Comparison of ENCODE assay signal across 1 cellular context in genomic region chr14:74973003-74973614, GRCh38.
TF ChIP-seq lines count a peak whose summit lies in the region.

No MANE protein-coding gene starts in this region.

TF ChIP-seq in K562, 482 proteins besides CTCF, POLR2A, EP300 and RAD21 (continued from another document):
- TF ChIP-seq, protein P1, sequence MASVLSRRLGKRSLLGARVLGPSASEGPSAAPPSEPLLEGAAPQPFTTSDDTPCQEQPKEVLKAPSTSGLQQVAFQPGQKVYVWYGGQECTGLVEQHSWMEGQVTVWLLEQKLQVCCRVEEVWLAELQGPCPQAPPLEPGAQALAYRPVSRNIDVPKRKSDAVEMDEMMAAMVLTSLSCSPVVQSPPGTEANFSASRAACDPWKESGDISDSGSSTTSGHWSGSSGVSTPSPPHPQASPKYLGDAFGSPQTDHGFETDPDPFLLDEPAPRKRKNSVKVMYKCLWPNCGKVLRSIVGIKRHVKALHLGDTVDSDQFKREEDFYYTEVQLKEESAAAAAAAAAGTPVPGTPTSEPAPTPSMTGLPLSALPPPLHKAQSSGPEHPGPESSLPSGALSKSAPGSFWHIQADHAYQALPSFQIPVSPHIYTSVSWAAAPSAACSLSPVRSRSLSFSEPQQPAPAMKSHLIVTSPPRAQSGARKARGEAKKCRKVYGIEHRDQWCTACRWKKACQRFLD (CRISPR knock-in tag; IDR thresholded peaks at IDR 0.05) = peak; percentile 29; the same call in 1 of the 2 replicates
- TF ChIP-seq HMG20A (CRISPR knock-in tag; conservative IDR thresholded peaks at IDR 0.05) = no peak
- no peak for TF ChIP-seq MAFF (IDR thresholded peaks at IDR 0.05; ENCODE audit: low read length)
- TF ChIP-seq, protein P2, sequence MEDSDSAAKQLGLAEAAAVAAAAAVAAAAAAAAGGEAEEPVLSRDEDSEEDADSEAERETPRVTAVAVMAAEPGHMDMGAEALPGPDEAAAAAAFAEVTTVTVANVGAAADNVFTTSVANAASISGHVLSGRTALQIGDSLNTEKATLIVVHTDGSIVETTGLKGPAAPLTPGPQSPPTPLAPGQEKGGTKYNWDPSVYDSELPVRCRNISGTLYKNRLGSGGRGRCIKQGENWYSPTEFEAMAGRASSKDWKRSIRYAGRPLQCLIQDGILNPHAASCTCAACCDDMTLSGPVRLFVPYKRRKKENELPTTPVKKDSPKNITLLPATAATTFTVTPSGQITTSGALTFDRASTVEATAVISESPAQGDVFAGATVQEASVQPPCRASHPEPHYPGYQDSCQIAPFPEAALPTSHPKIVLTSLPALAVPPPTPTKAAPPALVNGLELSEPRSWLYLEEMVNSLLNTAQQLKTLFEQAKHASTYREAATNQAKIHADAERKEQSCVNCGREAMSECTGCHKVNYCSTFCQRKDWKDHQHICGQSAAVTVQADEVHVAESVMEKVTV (CRISPR knock-in tag; IDR thresholded peaks at IDR 0.05) = no peak
- no peak for TF ChIP-seq GABPA (tag; conservative IDR thresholded peaks at IDR 0.05; ENCODE audit: low read depth)
- no peak for TF ChIP-seq GABPB1 (CRISPR knock-in tag; IDR thresholded peaks at IDR 0.05)
- no peak for TF ChIP-seq ZNF830 (CRISPR knock-in tag; IDR thresholded peaks at IDR 0.05)
- TF ChIP-seq ESRRB (CRISPR knock-in tag; IDR thresholded peaks at IDR 0.05; ENCODE audit: borderline replicate concordance) = no peak
- no peak for TF ChIP-seq SMAD4 (CRISPR knock-in tag; conservative IDR thresholded peaks at IDR 0.05)
- no peak for TF ChIP-seq KHSRP (IDR thresholded peaks at IDR 0.05)
- TF ChIP-seq ZNF311 (CRISPR knock-in tag; IDR thresholded peaks at IDR 0.05) = 0 out of 2 replicates have a peak, but pooled peaks have one; percentile 58
- TF ChIP-seq, protein P3, sequence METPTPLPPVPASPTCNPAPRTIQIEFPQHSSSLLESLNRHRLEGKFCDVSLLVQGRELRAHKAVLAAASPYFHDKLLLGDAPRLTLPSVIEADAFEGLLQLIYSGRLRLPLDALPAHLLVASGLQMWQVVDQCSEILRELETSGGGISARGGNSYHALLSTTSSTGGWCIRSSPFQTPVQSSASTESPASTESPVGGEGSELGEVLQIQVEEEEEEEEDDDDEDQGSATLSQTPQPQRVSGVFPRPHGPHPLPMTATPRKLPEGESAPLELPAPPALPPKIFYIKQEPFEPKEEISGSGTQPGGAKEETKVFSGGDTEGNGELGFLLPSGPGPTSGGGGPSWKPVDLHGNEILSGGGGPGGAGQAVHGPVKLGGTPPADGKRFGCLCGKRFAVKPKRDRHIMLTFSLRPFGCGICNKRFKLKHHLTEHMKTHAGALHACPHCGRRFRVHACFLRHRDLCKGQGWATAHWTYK (CRISPR knock-in tag; IDR thresholded peaks at IDR 0.05) = no peak
- TF ChIP-seq NFXL1 (CRISPR knock-in tag; IDR thresholded peaks at IDR 0.05) = no peak
- no peak for TF ChIP-seq CCAR2 (IDR thresholded peaks at IDR 0.05; ENCODE audit: low read depth, low read length)
- TF ChIP-seq POLR3A (IDR thresholded peaks at IDR 0.05; ENCODE audit: borderline replicate concordance, extremely low read depth, insufficient read depth, insufficient read length) = no peak
- TF ChIP-seq ZNF584 (CRISPR knock-in tag; IDR thresholded peaks at IDR 0.05; ENCODE audit: low read depth) = no peak
- TF ChIP-seq PHF20 (IDR thresholded peaks at IDR 0.05; ENCODE audit: partially characterized antibody) = no peak
- TF ChIP-seq BRD4 (IDR thresholded peaks at IDR 0.05) = no peak
- TF ChIP-seq ZNF175 (CRISPR knock-in tag; IDR thresholded peaks at IDR 0.05; ENCODE audit: low read depth) = 0 out of 2 replicates have a peak, but pooled peaks have one; percentile 41
- TF ChIP-seq E2F6 (IDR thresholded peaks at IDR 0.05; ENCODE audit: borderline replicate concordance in 1 of 2, extremely low read depth in 1 of 2, insufficient read depth in 1 of 2, insufficient read length in 1 of 2, low read depth in 1 of 2, low read length in 1 of 2, poor library complexity in 1 of 2, severe bottlenecking in 1 of 2) = peak; percentile 25 to 57
- no peak for TF ChIP-seq HNRNPK (IDR thresholded peaks at IDR 0.05; ENCODE audit: low read depth, low read length, poor library complexity, severe bottlenecking)
- TF ChIP-seq, protein P4, sequence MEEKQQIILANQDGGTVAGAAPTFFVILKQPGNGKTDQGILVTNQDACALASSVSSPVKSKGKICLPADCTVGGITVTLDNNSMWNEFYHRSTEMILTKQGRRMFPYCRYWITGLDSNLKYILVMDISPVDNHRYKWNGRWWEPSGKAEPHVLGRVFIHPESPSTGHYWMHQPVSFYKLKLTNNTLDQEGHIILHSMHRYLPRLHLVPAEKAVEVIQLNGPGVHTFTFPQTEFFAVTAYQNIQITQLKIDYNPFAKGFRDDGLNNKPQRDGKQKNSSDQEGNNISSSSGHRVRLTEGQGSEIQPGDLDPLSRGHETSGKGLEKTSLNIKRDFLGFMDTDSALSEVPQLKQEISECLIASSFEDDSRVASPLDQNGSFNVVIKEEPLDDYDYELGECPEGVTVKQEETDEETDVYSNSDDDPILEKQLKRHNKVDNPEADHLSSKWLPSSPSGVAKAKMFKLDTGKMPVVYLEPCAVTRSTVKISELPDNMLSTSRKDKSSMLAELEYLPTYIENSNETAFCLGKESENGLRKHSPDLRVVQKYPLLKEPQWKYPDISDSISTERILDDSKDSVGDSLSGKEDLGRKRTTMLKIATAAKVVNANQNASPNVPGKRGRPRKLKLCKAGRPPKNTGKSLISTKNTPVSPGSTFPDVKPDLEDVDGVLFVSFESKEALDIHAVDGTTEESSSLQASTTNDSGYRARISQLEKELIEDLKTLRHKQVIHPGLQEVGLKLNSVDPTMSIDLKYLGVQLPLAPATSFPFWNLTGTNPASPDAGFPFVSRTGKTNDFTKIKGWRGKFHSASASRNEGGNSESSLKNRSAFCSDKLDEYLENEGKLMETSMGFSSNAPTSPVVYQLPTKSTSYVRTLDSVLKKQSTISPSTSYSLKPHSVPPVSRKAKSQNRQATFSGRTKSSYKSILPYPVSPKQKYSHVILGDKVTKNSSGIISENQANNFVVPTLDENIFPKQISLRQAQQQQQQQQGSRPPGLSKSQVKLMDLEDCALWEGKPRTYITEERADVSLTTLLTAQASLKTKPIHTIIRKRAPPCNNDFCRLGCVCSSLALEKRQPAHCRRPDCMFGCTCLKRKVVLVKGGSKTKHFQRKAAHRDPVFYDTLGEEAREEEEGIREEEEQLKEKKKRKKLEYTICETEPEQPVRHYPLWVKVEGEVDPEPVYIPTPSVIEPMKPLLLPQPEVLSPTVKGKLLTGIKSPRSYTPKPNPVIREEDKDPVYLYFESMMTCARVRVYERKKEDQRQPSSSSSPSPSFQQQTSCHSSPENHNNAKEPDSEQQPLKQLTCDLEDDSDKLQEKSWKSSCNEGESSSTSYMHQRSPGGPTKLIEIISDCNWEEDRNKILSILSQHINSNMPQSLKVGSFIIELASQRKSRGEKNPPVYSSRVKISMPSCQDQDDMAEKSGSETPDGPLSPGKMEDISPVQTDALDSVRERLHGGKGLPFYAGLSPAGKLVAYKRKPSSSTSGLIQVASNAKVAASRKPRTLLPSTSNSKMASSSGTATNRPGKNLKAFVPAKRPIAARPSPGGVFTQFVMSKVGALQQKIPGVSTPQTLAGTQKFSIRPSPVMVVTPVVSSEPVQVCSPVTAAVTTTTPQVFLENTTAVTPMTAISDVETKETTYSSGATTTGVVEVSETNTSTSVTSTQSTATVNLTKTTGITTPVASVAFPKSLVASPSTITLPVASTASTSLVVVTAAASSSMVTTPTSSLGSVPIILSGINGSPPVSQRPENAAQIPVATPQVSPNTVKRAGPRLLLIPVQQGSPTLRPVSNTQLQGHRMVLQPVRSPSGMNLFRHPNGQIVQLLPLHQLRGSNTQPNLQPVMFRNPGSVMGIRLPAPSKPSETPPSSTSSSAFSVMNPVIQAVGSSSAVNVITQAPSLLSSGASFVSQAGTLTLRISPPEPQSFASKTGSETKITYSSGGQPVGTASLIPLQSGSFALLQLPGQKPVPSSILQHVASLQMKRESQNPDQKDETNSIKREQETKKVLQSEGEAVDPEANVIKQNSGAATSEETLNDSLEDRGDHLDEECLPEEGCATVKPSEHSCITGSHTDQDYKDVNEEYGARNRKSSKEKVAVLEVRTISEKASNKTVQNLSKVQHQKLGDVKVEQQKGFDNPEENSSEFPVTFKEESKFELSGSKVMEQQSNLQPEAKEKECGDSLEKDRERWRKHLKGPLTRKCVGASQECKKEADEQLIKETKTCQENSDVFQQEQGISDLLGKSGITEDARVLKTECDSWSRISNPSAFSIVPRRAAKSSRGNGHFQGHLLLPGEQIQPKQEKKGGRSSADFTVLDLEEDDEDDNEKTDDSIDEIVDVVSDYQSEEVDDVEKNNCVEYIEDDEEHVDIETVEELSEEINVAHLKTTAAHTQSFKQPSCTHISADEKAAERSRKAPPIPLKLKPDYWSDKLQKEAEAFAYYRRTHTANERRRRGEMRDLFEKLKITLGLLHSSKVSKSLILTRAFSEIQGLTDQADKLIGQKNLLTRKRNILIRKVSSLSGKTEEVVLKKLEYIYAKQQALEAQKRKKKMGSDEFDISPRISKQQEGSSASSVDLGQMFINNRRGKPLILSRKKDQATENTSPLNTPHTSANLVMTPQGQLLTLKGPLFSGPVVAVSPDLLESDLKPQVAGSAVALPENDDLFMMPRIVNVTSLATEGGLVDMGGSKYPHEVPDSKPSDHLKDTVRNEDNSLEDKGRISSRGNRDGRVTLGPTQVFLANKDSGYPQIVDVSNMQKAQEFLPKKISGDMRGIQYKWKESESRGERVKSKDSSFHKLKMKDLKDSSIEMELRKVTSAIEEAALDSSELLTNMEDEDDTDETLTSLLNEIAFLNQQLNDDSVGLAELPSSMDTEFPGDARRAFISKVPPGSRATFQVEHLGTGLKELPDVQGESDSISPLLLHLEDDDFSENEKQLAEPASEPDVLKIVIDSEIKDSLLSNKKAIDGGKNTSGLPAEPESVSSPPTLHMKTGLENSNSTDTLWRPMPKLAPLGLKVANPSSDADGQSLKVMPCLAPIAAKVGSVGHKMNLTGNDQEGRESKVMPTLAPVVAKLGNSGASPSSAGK (IDR thresholded peaks at IDR 0.05) = peak; percentile 38; the same call in 1 of the 2 replicates
- no peak for TF ChIP-seq ZNF696 (CRISPR knock-in tag; conservative IDR thresholded peaks at IDR 0.05)
- no peak for TF ChIP-seq ZNF444 (CRISPR knock-in tag; IDR thresholded peaks at IDR 0.05)
- 0 out of 2 replicates have a peak, but pooled peaks have one; percentile 29 for TF ChIP-seq ZNF592 (IDR thresholded peaks at IDR 0.05)
- TF ChIP-seq MYC (IDR thresholded peaks at IDR 0.05; ENCODE audit: low read depth, low read length) = no peak
- no peak for TF ChIP-seq MYC (CRISPR knock-in tag; IDR thresholded peaks at IDR 0.05; ENCODE audit: borderline replicate concordance, low read depth)
- TF ChIP-seq BHLHE40 (IDR thresholded peaks at IDR 0.05; ENCODE audit: low read length) = peak; percentile 44; the same call in 1 of the 2 replicates
- no peak for TF ChIP-seq JUND (IDR thresholded peaks at IDR 0.05; ENCODE audit: borderline replicate concordance, low read depth, low read length)
- TF ChIP-seq JUND (tag; IDR thresholded peaks at IDR 0.05; ENCODE audit: borderline replicate concordance, low read depth, low read length) = no peak
- TF ChIP-seq MAZ (CRISPR knock-in tag; conservative IDR thresholded peaks at IDR 0.05 in 1 of 2, IDR thresholded peaks at IDR 0.05 in 1 of 2) = no peak
- TF ChIP-seq CREM (IDR thresholded peaks at IDR 0.05; ENCODE audit: low read depth) = no peak
- TF ChIP-seq ARHGAP35 (IDR thresholded peaks at IDR 0.05; ENCODE audit: partially characterized antibody) = no peak
- TF ChIP-seq, protein P5, sequence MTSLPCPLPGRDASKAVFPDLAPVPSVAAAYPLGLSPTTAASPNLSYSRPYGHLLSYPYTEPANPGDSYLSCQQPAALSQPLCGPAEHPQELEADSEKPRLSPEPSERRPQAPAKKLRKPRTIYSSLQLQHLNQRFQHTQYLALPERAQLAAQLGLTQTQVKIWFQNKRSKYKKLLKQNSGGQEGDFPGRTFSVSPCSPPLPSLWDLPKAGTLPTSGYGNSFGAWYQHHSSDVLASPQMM (CRISPR knock-in tag; IDR thresholded peaks at IDR 0.05) = no peak
- TF ChIP-seq PML (IDR thresholded peaks at IDR 0.05; ENCODE audit: low read length) = no peak
